25 cellular contexts compared by ENCODE assay signal in genomic region chr1:210747890-210748289, GRCh38.
DNase-seq lines count a peak whose midpoint lies in the region; ATAC-seq and TF ChIP-seq lines count a peak whose summit lies in the region.
"Had no signal": no experiment of that assay in that cellular context is flagged by ENCODE, and none has a peak within 500 bp of the region (broad histone marks: within the 10 kb centered on the region; RNA-seq: fewer than 3 reads in every experiment).

No MANE protein-coding gene starts in this region.

- ATAC-seq in gastrocnemius medialis = no peak
- ATAC-seq: A549, K562 had no signal

- in situ Hi-C loops in gastrocnemius medialis (cut with MboI; ENCODE audit: low sequenced_read_pairs in 4 of 4) = no loop called here

- no peak for TF ChIP-seq CTCF in adrenal gland (IDR thresholded peaks at IDR 0.05)
- no peak for TF ChIP-seq CTCF in gastrocnemius medialis (IDR thresholded peaks at IDR 0.05 in 4 of 5, conservative IDR thresholded peaks at IDR 0.05 in 1 of 5)

- H3K4me1 ChIP-seq in adrenal gland (replicated peaks in 1 of 2) (no peaks in the 10 kb centered on the region), gastrocnemius medialis (no peaks in the 10 kb centered on the region)

- peak; percentile 42 for DNase-seq in NCI-H2196 (lab: John Stamatoyannopoulos, UW; ENCODE audit: unreplicated experiment)
- peak in 5 of 7 donors; percentile 24 to 57 (median 35) for DNase-seq in adrenal gland
- peak; percentile 5 for DNase-seq in left kidney (ENCODE audit: low read depth, low spot score)
- peak; percentile 11 to 21 for DNase-seq in gastrocnemius medialis
- no peak for DNase-seq in COLO668 (lab: John Stamatoyannopoulos, UW; ENCODE audit: unreplicated experiment)
- DNase-seq in DMS79 (lab: John Stamatoyannopoulos, UW) = no peak
- no peak for DNase-seq in HUDEP-2 (lab: John Stamatoyannopoulos, UW; ENCODE audit: unreplicated experiment in 76 of 76)
- DNase-seq in activated CD4-positive, alpha-beta T cell treated with anti-CD3 and anti-CD28 coated beads, Interleukin-2, amount 50 U/mL, for 48 hours = no peak
- DNase-seq: Calu3; CD8-positive, alpha-beta memory T cell; DND-41; GM23248; H7; Kasumi-1; MG63; NCI-H2029; NCI-H226; NCI-H510A treated with DMSO at 0.1 percent for 48 hours; NCI-H748 treated with DMSO at 0.1 percent for 48 hours; SK-N-SH; SW 1271 had no signal

- TF ChIP-seq POLR2A in adrenal gland (IDR thresholded peaks at IDR 0.05) (no peak), gastrocnemius medialis (IDR thresholded peaks at IDR 0.05) (no peak)

- no peaks in the 10 kb centered on the region for H3K36me3 ChIP-seq in adrenal gland (replicated peaks in 1 of 2)
- no peaks in the 10 kb centered on the region for H3K36me3 ChIP-seq in gastrocnemius medialis
- H3K36me3 ChIP-seq: MG63 had no signal

- intact Hi-C loops in adrenal gland (cut with DNase I) = no loop called here
- intact Hi-C loops in gastrocnemius medialis (cut with DNase I; ENCODE audit: low total_unique reads) = no loop called here

- WGBS in adrenal gland, 4 donors = 40 to 63% (median 47%) methylated on average over 6 of the region's 6 CpGs

- H3K27me3 ChIP-seq in adrenal gland = no peaks in the 10 kb centered on the region
- H3K27me3 ChIP-seq in gastrocnemius medialis = no peaks in the 10 kb centered on the region
- H3K27me3 ChIP-seq: MG63 had no signal

- no peak overlapping the region for H3K27ac ChIP-seq in adrenal gland
- H3K27ac ChIP-seq in gastrocnemius medialis = no peak overlapping the region
- H3K27ac ChIP-seq: C4-2B, GM23248, HL-60 had no signal

- H3K9me3 ChIP-seq in adrenal gland (replicated peaks in 1 of 3) (no peaks in the 10 kb centered on the region), gastrocnemius medialis (no peaks in the 10 kb centered on the region)
- H3K9me3 ChIP-seq: A549, MG63, SK-N-SH had no signal

- H3K4me3 ChIP-seq in adrenal gland = no peak overlapping the region
- no peak overlapping the region for H3K4me3 ChIP-seq in gastrocnemius medialis
- H3K4me3 ChIP-seq: A549, GM23248, K562, MG63 had no signal

Comparison
In these comparisons a context has a peak if more than half of its experiments do, and no peak if none do; other contexts are left out.
1. DNase-seq: peak in NCI-H2196 (single experiment), adrenal gland (5 of 7), left kidney (single experiment) and gastrocnemius medialis (2 of 2); none in COLO668 (single experiment), DMS79 (single experiment), HUDEP-2 (0 of 76) and activated CD4-positive, alpha-beta T cell treated with anti-CD3 and anti-CD28 coated beads, Interleukin-2, amount 50 U/mL, for 48 hours (0 of 2).